ENCODE assay signal across 8 cellular contexts in genomic region chr22:38705235-38706100, GRCh38. TPM values are rescaled to one million over a fixed set of nuclear protein-coding genes. Genes with fewer than 3 reads are reported as not detected.
A peak's percentile ranks its signal among the peaks of the same experiment; 100 is the strongest.
DNase-seq lines count a peak whose midpoint lies in the region; ATAC-seq and TF ChIP-seq lines count a peak whose summit lies in the region.

TSS of gene GTPBP1 (plus strand) at chr22:38705944. CDS start at chr22:38705956, 12 bp downstream.

- TF ChIP-seq POLR2A in GM15510 (IDR thresholded peaks at IDR 0.05; ENCODE audit: borderline replicate concordance, extremely low read depth, insufficient read length), result peak; percentile 92

- H3K27me3 ChIP-seq in left ventricle myocardium inferior (ENCODE audit: low read depth), result no peaks in the 10 kb centered on the region

- TF ChIP-seq CTCF in left ventricle myocardium inferior (IDR thresholded peaks at IDR 0.05; ENCODE audit: borderline replicate concordance) (peak; percentile 32), progenitor cell of endocrine pancreas (IDR thresholded peaks at IDR 0.05; ENCODE audit: unreplicated experiment) (no peak)

- H3K27me3 Mint-ChIP-seq in T-helper 17 cell (no peaks in the 10 kb centered on the region), progenitor cell of endocrine pancreas (no peaks in the 10 kb centered on the region)

- H3K27ac Mint-ChIP-seq in T-helper 17 cell, result peak within 1 kb of the TSS; percentile 92
- H3K27ac Mint-ChIP-seq in progenitor cell of endocrine pancreas, result peak within 1 kb of the TSS; percentile 99

- no peaks in the 10 kb centered on the region for H3K9me3 ChIP-seq in T-helper 17 cell (ENCODE audit: control insufficient read depth, low read length, poor library complexity, severe bottlenecking)
- no peaks in the 10 kb centered on the region for H3K9me3 ChIP-seq in left ventricle myocardium inferior (replicated peaks)

- H3K4me1 ChIP-seq in left ventricle myocardium inferior, result peaks cover 65% of the 10 kb centered on the region

- peaks cover 44% of the 10 kb centered on the region for H3K4me1 Mint-ChIP-seq in T-helper 17 cell
- peaks cover 27% of the 10 kb centered on the region for H3K4me1 Mint-ChIP-seq in progenitor cell of endocrine pancreas (ENCODE audit: low read depth)

- H3K36me3 ChIP-seq in left ventricle myocardium inferior, result peaks cover 6% of the 10 kb centered on the region

- H3K36me3 Mint-ChIP-seq in T-helper 17 cell (ENCODE audit: low read depth), result peaks cover 2% of the 10 kb centered on the region
- H3K36me3 Mint-ChIP-seq in progenitor cell of endocrine pancreas (ENCODE audit: insufficient read depth), result no peaks in the 10 kb centered on the region

- ATAC-seq in HG02885 (IDR thresholded peaks at IDR 0.05; ENCODE audit: poor library complexity, unreplicated experiment) (peak; percentile 74), T-helper 17 cell (peak; percentile 81)

- H3K27ac ChIP-seq in left ventricle myocardium inferior (replicated peaks), result peak within 1 kb of the TSS; percentile 91

- H3K4me3 ChIP-seq in left ventricle myocardium inferior, result peak within 1 kb of the TSS; percentile 93

- H3K4me3 Mint-ChIP-seq in T-helper 17 cell (peak within 1 kb of the TSS; percentile 94), progenitor cell of endocrine pancreas (ENCODE audit: low read depth) (peak within 1 kb of the TSS; percentile 87)

- intact Hi-C loops in left ventricle myocardium inferior (cut with micrococcal nuclease), result no loop called here

- peak; percentile 100 for DNase-seq in NCI-H1694 treated with DMSO at 0.1 percent for 48 hours (lab: John Stamatoyannopoulos, UW)
- DNase-seq in T-helper 17 cell, result peak; percentile 88 to 95 (median 89)
- peak; percentile 79 to 100 (median 99) for DNase-seq in amygdala (lab: John Stamatoyannopoulos, UW)
- peak; percentile 96 for DNase-seq in left ventricle myocardium inferior
- DNase-seq in progenitor cell of endocrine pancreas (ENCODE audit: low spot score, unreplicated experiment), result peak; percentile 94
- DNase-seq in ureter (ENCODE audit: low spot score), result peak; percentile 99

- no peaks in the 10 kb centered on the region for H3K9me3 Mint-ChIP-seq in progenitor cell of endocrine pancreas (ENCODE audit: low read depth)

RNA-seq across cellular contexts. Expression of gene GTPBP1, which starts in this region (rescaled TPM):
- total RNA-seq in T-helper 17 cell (100 to 1,000 TPM; 220 to 235 TPM), left ventricle myocardium inferior (28.9 TPM), progenitor cell of endocrine pancreas (64.0 and 64.9 TPM in 2 replicates), ureter (72.0 TPM)

Comparison
In these comparisons a context has a peak if more than half of its experiments do, and no peak if none do; other contexts are left out.
1. Peak in every context shown above with its lines: DNase-seq, ATAC-seq, H3K4me3 ChIP-seq and H3K27ac ChIP-seq.